8 cellular contexts compared by ENCODE assay signal in genomic region chr4:75725942-75726538, GRCh38. TPM values are rescaled to one million over a fixed set of nuclear protein-coding genes. Genes with fewer than 3 reads are reported as not detected.
A peak's percentile ranks its signal among the peaks of the same experiment; 100 is the strongest.
DNase-seq lines count a peak whose midpoint lies in the region; ATAC-seq and TF ChIP-seq lines count a peak whose summit lies in the region.
"Not testable (repeated sequence)": the region's sequence is repeated elsewhere in the genome, so short reads cannot be mapped to it uniquely, and the experiment has no call there.

No MANE protein-coding gene starts in this region.

- H3K4me2 ChIP-seq in DOHH2 (ENCODE audit: low read length) = peak overlapping the region; percentile 72

- not testable (repeated sequence) for TF ChIP-seq POLR2A in breast epithelium (IDR thresholded peaks at IDR 0.05); transverse colon (IDR thresholded peaks at IDR 0.05)

- peaks cover 49% of the 10 kb centered on the region for H3K4me1 Mint-ChIP-seq in activated CD8-positive, alpha-beta T cell treated with anti-CD3 and anti-CD28 coated beads for 36 hours (ENCODE audit: low read depth)
- peaks cover 21% of the 10 kb centered on the region for H3K4me1 Mint-ChIP-seq in memory B cell
- H3K4me1 Mint-ChIP-seq in progenitor cell of endocrine pancreas (ENCODE audit: low read depth) = peaks cover 32% of the 10 kb centered on the region

- not testable (repeated sequence) for H3F3A ChIP-seq in DOHH2 (ENCODE audit: control insufficient read depth, insufficient read depth)

- WGBS in transverse colon (ENCODE audit: low coverage in 1 of 2), 2 donors = 85 to 91% methylated on average over 2 to 20 of the region's 20 CpGs

- peaks cover 30% of the 10 kb centered on the region for H3K4me1 ChIP-seq in DOHH2 (ENCODE audit: control insufficient read depth, low read length)
- H3K4me1 ChIP-seq in breast epithelium = not testable (repeated sequence)
- peaks cover 12 to 52% (median 44%) of the 10 kb centered on the region in 4 donors for H3K4me1 ChIP-seq in transverse colon

- in situ Hi-C loops in transverse colon (cut with MboI; ENCODE audit: low pct_ligation_motif_present in 1 of 4, low pct_unique_long_range_greater_than_20kb in 1 of 4, low sequenced_read_pairs in 3 of 4) = loop anchor here in 2 of 4 donors (10.0 kb wide), 2 partner anchors 51 to 71 kb away; partner anchors contain the start of gene G3BP2 (in 1 of the 2)

- H3K27me3 Mint-ChIP-seq in activated CD8-positive, alpha-beta T cell treated with anti-CD3 and anti-CD28 coated beads for 36 hours; memory B cell; progenitor cell of endocrine pancreas: not testable (repeated sequence)

- H3K4me3 Mint-ChIP-seq in activated CD8-positive, alpha-beta T cell treated with anti-CD3 and anti-CD28 coated beads for 36 hours = peak overlapping the region; percentile 91
- H3K4me3 Mint-ChIP-seq in memory B cell = peak overlapping the region; percentile 90
- H3K4me3 Mint-ChIP-seq in progenitor cell of endocrine pancreas (ENCODE audit: low read depth) = peak overlapping the region; percentile 100

- TF ChIP-seq EP300 in transverse colon (IDR thresholded peaks at IDR 0.05; ENCODE audit: low read depth) = not testable (repeated sequence)

- H4K20me1 ChIP-seq in DOHH2 (ENCODE audit: control insufficient read depth, insufficient read depth, low read depth, low read length) = not testable (repeated sequence)

- not testable (repeated sequence) for H3K9me2 ChIP-seq in DOHH2 (replicated peaks; ENCODE audit: control insufficient read depth, low read length)

- H3K79me2 ChIP-seq in DOHH2 (ENCODE audit: control insufficient read depth, low read length) = peaks cover 69% of the 10 kb centered on the region

- CTCF ChIA-PET in activated CD8-positive, alpha-beta T cell treated with anti-CD3 and anti-CD28 coated beads for 36 hours (lab: Charles Lee) = interaction anchor here (0.6 to 4.2 kb wide), 3 partner anchors 70 to 463 kb away, joined by 3 to 63 read pairs (median 9); no protein-coding TSS in a partner anchor

- POLR2A ChIA-PET in activated CD8-positive, alpha-beta T cell treated with anti-CD3 and anti-CD28 coated beads for 36 hours (lab: Charles Lee) = interaction anchor here (1.1 to 3.8 kb wide), 7 partner anchors 11 to 82 kb away, joined by 3 to 50 read pairs (median 8); partner anchors contain the start of gene G3BP2

- not testable (repeated sequence) for H3K9me3 ChIP-seq in DOHH2 (ENCODE audit: control insufficient read depth, insufficient read depth, low read length); breast epithelium; transverse colon

- H3K9me3 Mint-ChIP-seq in activated CD8-positive, alpha-beta T cell treated with anti-CD3 and anti-CD28 coated beads for 36 hours; memory B cell; progenitor cell of endocrine pancreas (ENCODE audit: low read depth): not testable (repeated sequence)

- not testable (repeated sequence) for ATAC-seq in activated CD8-positive, alpha-beta T cell treated with anti-CD3 and anti-CD28 coated beads for 36 hours; memory B cell (ENCODE audit: low read depth)

- peak overlapping the region; percentile 91 for H3K4me3 ChIP-seq in DOHH2 (ENCODE audit: low read length)
- H3K4me3 ChIP-seq in breast epithelium = peak overlapping the region; percentile 83 to 89 (median 85)
- H3K4me3 ChIP-seq in fibroblast of villous mesenchyme (ENCODE audit: low read depth, low read length) = peak overlapping the region; percentile 100
- H3K4me3 ChIP-seq in transverse colon = peak overlapping the region in 3 of 4 donors; percentile 74 to 84 (median 84)

- intact Hi-C loops in activated CD8-positive, alpha-beta T cell treated with anti-CD3 and anti-CD28 coated beads for 36 hours (cut with micrococcal nuclease); breast epithelium (cut with DNase I; ENCODE audit: low total_unique reads); transverse colon (cut with DNase I; ENCODE audit: low total_unique reads): not testable (repeated sequence)

- not testable (repeated sequence) for H3K27ac ChIP-seq in DOHH2 (ENCODE audit: low read depth, low read length)
- H3K27ac ChIP-seq in breast epithelium (peak overlapping the region; percentile 27 to 99), transverse colon (peak overlapping the region; percentile 96 to 100 (median 98))

- H3K27me3 ChIP-seq in DOHH2 (ENCODE audit: control insufficient read depth, low read length); breast epithelium; transverse colon: not testable (repeated sequence)

- TF ChIP-seq CTCF in DOHH2 (IDR thresholded peaks at IDR 0.05; ENCODE audit: low read depth, low read length, poor library complexity, severe bottlenecking); activated CD8-positive, alpha-beta T cell treated with anti-CD3 and anti-CD28 coated beads for 36 hours (IDR thresholded peaks at IDR 0.05); breast epithelium (IDR thresholded peaks at IDR 0.05); fibroblast of villous mesenchyme (IDR thresholded peaks at IDR 0.05; ENCODE audit: insufficient read depth, low read depth, low read length); progenitor cell of endocrine pancreas (IDR thresholded peaks at IDR 0.05; ENCODE audit: unreplicated experiment); transverse colon (IDR thresholded peaks at IDR 0.05): not testable (repeated sequence)

- not testable (repeated sequence) for H3K27ac Mint-ChIP-seq in activated CD8-positive, alpha-beta T cell treated with anti-CD3 and anti-CD28 coated beads for 36 hours
- H3K27ac Mint-ChIP-seq in memory B cell (peak overlapping the region; percentile 95), progenitor cell of endocrine pancreas (peak overlapping the region; percentile 100)

- H3K36me3 Mint-ChIP-seq in activated CD8-positive, alpha-beta T cell treated with anti-CD3 and anti-CD28 coated beads for 36 hours (ENCODE audit: low read depth) = peaks cover 14% of the 10 kb centered on the region
- H3K36me3 Mint-ChIP-seq in memory B cell; progenitor cell of endocrine pancreas (ENCODE audit: insufficient read depth): not testable (repeated sequence)

- not testable (repeated sequence) for H3K36me3 ChIP-seq in DOHH2 (ENCODE audit: control insufficient read depth, low read length); breast epithelium; transverse colon

- DNase-seq in NCI-H82 (lab: John Stamatoyannopoulos, UW) = peak; percentile 2
- not testable (repeated sequence) for DNase-seq in activated CD8-positive, alpha-beta T cell treated with anti-CD3 and anti-CD28 coated beads for 36 hours; breast epithelium (ENCODE audit: low spot score in 2 of 2); fibroblast of villous mesenchyme (ENCODE audit: low read depth); memory B cell (ENCODE audit: low spot score in 2 of 2); progenitor cell of endocrine pancreas (ENCODE audit: low spot score, unreplicated experiment); transverse colon

RNA-seq across cellular contexts. Expression of gene USO1, which starts 1.7 kb away (rescaled TPM):
- 10 to 100 TPM; 50.5 to 52.0 TPM for total RNA-seq in activated CD8-positive, alpha-beta T cell treated with anti-CD3 and anti-CD28 coated beads for 36 hours
- total RNA-seq in breast epithelium (10 to 100 TPM; 74.1 to 76.7 (median 74.1) TPM), fibroblast of villous mesenchyme (105 and 203 TPM in 2 replicates), progenitor cell of endocrine pancreas (54.4 and 54.9 TPM in 2 replicates), transverse colon (100 to 1,000 TPM in 1 of 4 donors, 10 to 100 TPM in 3; 24.3 to 110 (median 61.0) TPM)

RNA-seq across cellular contexts. Expression of gene G3BP2, which starts 52.8 kb away (rescaled TPM):
- 100 to 1,000 TPM; 185 to 197 TPM for total RNA-seq in activated CD8-positive, alpha-beta T cell treated with anti-CD3 and anti-CD28 coated beads for 36 hours
- 10 to 100 TPM; 75.4 to 92.6 (median 86.2) TPM for total RNA-seq in breast epithelium
- 139 and 209 TPM in 2 replicates for total RNA-seq in fibroblast of villous mesenchyme
- total RNA-seq in progenitor cell of endocrine pancreas = 157 and 168 TPM in 2 replicates
- 100 to 1,000 TPM in 2 of 4 donors, 10 to 100 TPM in 2; 50.7 to 110 (median 88.0) TPM for total RNA-seq in transverse colon
